ENCODE assay signal across 13 cellular contexts in genomic region chr12:120079352-120080042, GRCh38. TPM values are rescaled to one million over a fixed set of nuclear protein-coding genes. Genes with fewer than 3 reads are reported as not detected.
DNase-seq lines count a peak whose midpoint lies in the region; ATAC-seq and TF ChIP-seq lines count a peak whose summit lies in the region.
"Had no signal": no experiment of that assay in that cellular context is flagged by ENCODE, and none has a peak within 500 bp of the region (broad histone marks: within the 10 kb centered on the region; RNA-seq: fewer than 3 reads in every experiment).

No MANE protein-coding gene starts in this region.

- H2AFZ ChIP-seq in MM.1S (ENCODE audit: low read length): peak overlapping the region; percentile 62

- POLR2A ChIA-PET in activated CD4-positive, alpha-beta T cell treated with anti-CD3 and anti-CD28 coated beads, Interleukin-2, amount 10 ng/mL, durations not matched to agents 7 days and 5 days (lab: Charles Lee): no interaction called here

- no peaks in the 10 kb centered on the region for H3K9me3 ChIP-seq in MM.1S (replicated peaks; ENCODE audit: insufficient read depth, low read length)

- peaks cover 40% of the 10 kb centered on the region for H3K36me3 Mint-ChIP-seq in activated CD4-positive, alpha-beta T cell treated with anti-CD3 and anti-CD28 coated beads, Interleukin-2, amount 10 ng/mL, durations not matched to agents 7 days and 5 days (ENCODE audit: low read depth)

- H3K4me1 Mint-ChIP-seq in activated CD4-positive, alpha-beta T cell treated with anti-CD3 and anti-CD28 coated beads, Interleukin-2, amount 10 ng/mL, durations not matched to agents 7 days and 5 days: peaks cover 27% of the 10 kb centered on the region

- H4K20me1 ChIP-seq in MM.1S (ENCODE audit: insufficient read depth, low read length): no peaks in the 10 kb centered on the region

- H3K27me3 Mint-ChIP-seq in activated CD4-positive, alpha-beta T cell treated with anti-CD3 and anti-CD28 coated beads, Interleukin-2, amount 10 ng/mL, durations not matched to agents 7 days and 5 days: no peaks in the 10 kb centered on the region

- H3K4me2 ChIP-seq in MM.1S (ENCODE audit: low read depth, low read length): peak overlapping the region; percentile 56

- H3F3A ChIP-seq in MM.1S (ENCODE audit: insufficient read depth, low read length): peaks cover 13% of the 10 kb centered on the region

- no peak for TF ChIP-seq CTCF in MM.1S (IDR thresholded peaks at IDR 0.05; ENCODE audit: low read length)
- no peak for TF ChIP-seq CTCF in epithelial cell of esophagus (IDR thresholded peaks at IDR 0.05; ENCODE audit: insufficient read depth, low read depth, low read length, missing control alignments)

- CTCF ChIA-PET in activated CD4-positive, alpha-beta T cell treated with anti-CD3 and anti-CD28 coated beads, Interleukin-2, amount 10 ng/mL, durations not matched to agents 7 days and 5 days (lab: Charles Lee): interaction anchor here (2.3 kb wide), 1 partner anchor 72 kb away, joined by 5 read pairs; no protein-coding TSS in a partner anchor

- H3K4me3 ChIP-seq in MM.1S (ENCODE audit: low read length) (peak overlapping the region; percentile 23; the same call in 1 of the 2 replicates), epithelial cell of esophagus (ENCODE audit: low read length) (no peak overlapping the region)
- H3K4me3 ChIP-seq: lung had no signal

- peak overlapping the region; percentile 79 for H3K27ac ChIP-seq in MM.1S (ENCODE audit: low read length)

- DNase-seq in activated CD4-positive, alpha-beta T cell treated with anti-CD3 and anti-CD28 coated beads, Interleukin-2, amount 10 ng/mL, durations not matched to agents 7 days and 5 days: no peak
- no peak for DNase-seq in activated CD4-positive, alpha-beta T cell treated with anti-CD3 and anti-CD28 coated beads, Interleukin-2, amount 50 U/mL, for 4 hours
- peak; percentile 14 for DNase-seq in MM.1S
- DNase-seq in epithelial cell of esophagus (ENCODE audit: low read depth): peak; percentile 76
- peak; percentile 48 for DNase-seq in sciatic nerve (ENCODE audit: low spot score)
- no peak for DNase-seq in GOT3 (lab: John Stamatoyannopoulos, UW)
- DNase-seq: activated CD4-positive, CD25-positive, alpha-beta regulatory T cell; glutamatergic neuron; NCI-H2107 had no signal

- H3K9me3 Mint-ChIP-seq in activated CD4-positive, alpha-beta T cell treated with anti-CD3 and anti-CD28 coated beads, Interleukin-2, amount 10 ng/mL, durations not matched to agents 7 days and 5 days: no peaks in the 10 kb centered on the region
- H3K9me3 Mint-ChIP-seq: dendritic cell treated with granulocyte-macrophage colony-stimulating factor and Interleukin-4, amounts not matched to agents 40 ng/mL and 50 ng/mL, for 4 days had no signal

- no peak for ATAC-seq in sciatic nerve
- no peak for ATAC-seq in GM21529 (IDR thresholded peaks at IDR 0.05; ENCODE audit: unreplicated experiment)
- no peak for ATAC-seq in GM21526 (IDR thresholded peaks at IDR 0.05; ENCODE audit: low FRiP score, unreplicated experiment)

- intact Hi-C loops in sciatic nerve (cut with DNase I): no loop called here

- peak overlapping the region; percentile 22; the same call in 1 of the 2 replicates for H3K9ac ChIP-seq in MM.1S (ENCODE audit: low read length)

- H3K4me3 Mint-ChIP-seq in activated CD4-positive, alpha-beta T cell treated with anti-CD3 and anti-CD28 coated beads, Interleukin-2, amount 10 ng/mL, durations not matched to agents 7 days and 5 days: no peak overlapping the region
- H3K4me3 Mint-ChIP-seq: dendritic cell treated with granulocyte-macrophage colony-stimulating factor and Interleukin-4, amounts not matched to agents 40 ng/mL and 50 ng/mL, for 4 days had no signal

- H3K79me2 ChIP-seq in MM.1S (ENCODE audit: low read length): no peaks in the 10 kb centered on the region

- H3K36me3 ChIP-seq in MM.1S (replicated peaks; ENCODE audit: insufficient read depth, low read length): no peaks in the 10 kb centered on the region

- peaks cover 22% of the 10 kb centered on the region for H3K4me1 ChIP-seq in MM.1S (ENCODE audit: low read length)

- H3K27ac Mint-ChIP-seq in activated CD4-positive, alpha-beta T cell treated with anti-CD3 and anti-CD28 coated beads, Interleukin-2, amount 10 ng/mL, durations not matched to agents 7 days and 5 days: peak overlapping the region; percentile 79
- H3K27ac Mint-ChIP-seq: dendritic cell treated with granulocyte-macrophage colony-stimulating factor and Interleukin-4, amounts not matched to agents 40 ng/mL and 50 ng/mL, for 4 days had no signal

- no peaks in the 10 kb centered on the region for H3K9me2 ChIP-seq in MM.1S (replicated peaks; ENCODE audit: insufficient read depth, low read length)

- H3K27me3 ChIP-seq in MM.1S (replicated peaks; ENCODE audit: insufficient read depth, low read length): no peaks in the 10 kb centered on the region

RNA-seq across cellular contexts. Expression of gene RAB35, which starts 37.1 kb away (rescaled TPM):
- 10 to 100 TPM; 76.5 TPM for total RNA-seq in activated CD4-positive, alpha-beta T cell treated with anti-CD3 and anti-CD28 coated beads, Interleukin-2, amount 10 ng/mL, durations not matched to agents 7 days and 5 days
- 52.2 TPM for total RNA-seq in sciatic nerve

Comparison
In these comparisons a context has a peak if more than half of its experiments do, and no peak if none do; other contexts are left out.
1. DNase-seq: peak in MM.1S (single experiment), epithelial cell of esophagus (single experiment) and sciatic nerve (single experiment); none in activated CD4-positive, alpha-beta T cell treated with anti-CD3 and anti-CD28 coated beads, Interleukin-2, amount 10 ng/mL, durations not matched to agents 7 days and 5 days (single experiment), activated CD4-positive, alpha-beta T cell treated with anti-CD3 and anti-CD28 coated beads, Interleukin-2, amount 50 U/mL, for 4 hours (0 of 2) and GOT3 (single experiment).